Comparison of ENCODE assay signal across 11 cellular contexts in genomic region chr14:61104358-61104757, GRCh38.
A peak's percentile ranks its signal among the peaks of the same experiment; 100 is the strongest.
DNase-seq lines count a peak whose midpoint lies in the region; ATAC-seq and TF ChIP-seq lines count a peak whose summit lies in the region.
"Had no signal": no experiment of that assay in that cellular context is flagged by ENCODE, and none has a peak within 500 bp of the region (broad histone marks: within the 10 kb centered on the region; RNA-seq: fewer than 3 reads in every experiment).

No MANE protein-coding gene starts in this region.

- H3K9me3 ChIP-seq in A673 (ENCODE audit: low read depth, low read length, poor library complexity, severe bottlenecking): peaks cover under 1% of the 10 kb centered on the region

- peaks cover 80% of the 10 kb centered on the region for H3K4me1 ChIP-seq in A673 (ENCODE audit: insufficient read depth, low read length, poor library complexity, severe bottlenecking)

- TF ChIP-seq CTCF in A673 (conservative IDR thresholded peaks at IDR 0.05; ENCODE audit: low read depth, low read length): no peak
- no peak for TF ChIP-seq CTCF in brain (conservative IDR thresholded peaks at IDR 0.05)
- no peak for TF ChIP-seq CTCF in nephron progenitor cell (IDR thresholded peaks at IDR 0.05)

- BruUV-seq in A673 (replicated peaks; lab: Mats Ljungman, UMichigan): no TSS peak

- H3K4me1 Mint-ChIP-seq in brain: peaks cover 48% of the 10 kb centered on the region
- peaks cover 75% of the 10 kb centered on the region for H3K4me1 Mint-ChIP-seq in nephron progenitor cell
- H3K4me1 Mint-ChIP-seq: CD4-positive, CD25-positive, alpha-beta regulatory T cell; T-cell had no signal

- intact Hi-C loops in A673 (cut with micrococcal nuclease; ENCODE audit: unreplicated experiment) (loop anchor here (5.0 kb wide), 4 partner anchors 72 to 477 kb away; no protein-coding TSS in a partner anchor), posterior vena cava (cut with DNase I) (no loop called here)

- H3K27me3 ChIP-seq in A673 (replicated peaks; ENCODE audit: insufficient read depth, low read depth, low read length, poor library complexity): no peaks in the 10 kb centered on the region

- H3K27ac ChIP-seq in A673 (ENCODE audit: low read depth, low read length, poor library complexity, severe bottlenecking): peak overlapping the region; percentile 96

- H3K9me3 Mint-ChIP-seq in brain (peaks cover 0 to 6% (median 0%) of the 10 kb centered on the region in 5 experiments), nephron progenitor cell (peaks cover 10% of the 10 kb centered on the region)

- peak; percentile 3 for ATAC-seq in HG03196 (IDR thresholded peaks at IDR 0.05; ENCODE audit: unreplicated experiment)
- no peak for ATAC-seq in HG03442 (IDR thresholded peaks at IDR 0.05; ENCODE audit: unreplicated experiment)
- ATAC-seq in GM18858 (IDR thresholded peaks at IDR 0.05; ENCODE audit: unreplicated experiment): no peak
- ATAC-seq: T-cell had no signal

- H3K36me3 Mint-ChIP-seq in brain: peaks cover 6% of the 10 kb centered on the region
- H3K36me3 Mint-ChIP-seq in nephron progenitor cell (ENCODE audit: low read depth): peaks cover 7% of the 10 kb centered on the region

- no peak overlapping the region for H3K4me3 ChIP-seq in A673 (ENCODE audit: low read depth, low read length, poor library complexity, severe bottlenecking)

- no peak for DNase-seq in A673 (ENCODE audit: low spot score)
- DNase-seq in nephron progenitor cell: no peak
- DNase-seq in posterior vena cava (ENCODE audit: low spot score): no peak
- no peak for DNase-seq in GDM1 (lab: John Stamatoyannopoulos, UW)
- DNase-seq: NCI-H446, T-cell had no signal

- H3K4me3 Mint-ChIP-seq in brain (no peak overlapping the region), nephron progenitor cell (no peak overlapping the region)
- H3K4me3 Mint-ChIP-seq: CD4-positive, CD25-positive, alpha-beta regulatory T cell; T-cell had no signal

- no peaks in the 10 kb centered on the region for H3K36me3 ChIP-seq in A673 (ENCODE audit: insufficient read depth, low read length, poor library complexity, severe bottlenecking)

- POLR2A ChIA-PET in A673 (lab: Charles Lee; ENCODE audit: low non-redundant PET): interaction anchor here (1.0 kb wide), 1 partner anchor 9 kb away, joined by 3 read pairs; no protein-coding TSS in a partner anchor

- peaks cover 4% of the 10 kb centered on the region for H3K27me3 Mint-ChIP-seq in brain
- peaks cover 4% of the 10 kb centered on the region for H3K27me3 Mint-ChIP-seq in nephron progenitor cell (ENCODE audit: low read depth, poor library complexity)
- H3K27me3 Mint-ChIP-seq: CD4-positive, CD25-positive, alpha-beta regulatory T cell; T-cell had no signal

- H3K27ac Mint-ChIP-seq in brain (peak overlapping the region in 3 of 5 experiments; percentile 86 to 97 (median 92)), nephron progenitor cell (peak overlapping the region; percentile 98)
- H3K27ac Mint-ChIP-seq: CD4-positive, CD25-positive, alpha-beta regulatory T cell; T-cell had no signal

- CTCF ChIA-PET in A673 (lab: Charles Lee): no interaction called here
